Comparison of ENCODE assay signal across 8 cellular contexts in genomic region chr16:66934138-66934838, GRCh38. TPM values are rescaled to one million over a fixed set of nuclear protein-coding genes. Genes with fewer than 3 reads are reported as not detected.
DNase-seq lines count a peak whose midpoint lies in the region; ATAC-seq and TF ChIP-seq lines count a peak whose summit lies in the region.

TSS of gene CIAO2B (minus strand) at chr16:66934402. CDS start at chr16:66934364, 38 bp downstream.

- DNase-seq in AG09319 (ENCODE audit: extremely low read depth, low read depth): peak; percentile 44
- peak; percentile 21 for DNase-seq in NCI-H526 treated with DMSO at 0.1 percent for 48 hours (lab: John Stamatoyannopoulos, UW)
- peak; percentile 87 for DNase-seq in activated CD4-positive, alpha-beta T cell treated with anti-CD3 and anti-CD28 coated beads, Interleukin-2, amount 50 U/mL, for 1 hour
- peak; percentile 45 for DNase-seq in cortex of kidney (lab: John Stamatoyannopoulos, UW)
- peak; percentile 95 for DNase-seq in left lobe of liver (ENCODE audit: low spot score)
- peak; percentile 91 to 94 for DNase-seq in stimulated activated CD4-positive, alpha-beta T cell treated with anti-CD3 and anti-CD28 coated beads, Interleukin-2, amount 100 ng/mL, for 24 hours

- TF ChIP-seq CTCF in AG09319 (IDR thresholded peaks at IDR 0.05; ENCODE audit: low read depth, low read length): no peak

- ATAC-seq in GM19025 (IDR thresholded peaks at IDR 0.05; ENCODE audit: low read depth, unreplicated experiment) (peak; percentile 78), HG03342 (IDR thresholded peaks at IDR 0.05; ENCODE audit: unreplicated experiment) (peak; percentile 71), left lobe of liver (peak; percentile 68)

RNA-seq across cellular contexts. Expression of gene CIAO2B, which starts in this region (rescaled TPM):
- 42.6 TPM for total RNA-seq in left lobe of liver

Comparison
In these comparisons a context has a peak if more than half of its experiments do, and no peak if none do; other contexts are left out.
1. Peak in every context shown above with its lines: DNase-seq and ATAC-seq.
2. DNase-seq: peak in every context shown above with its lines; median percentile 95 in left lobe of liver; 92 in stimulated activated CD4-positive, alpha-beta T cell treated with anti-CD3 and anti-CD28 coated beads, Interleukin-2, amount 100 ng/mL, for 24 hours; 87 in activated CD4-positive, alpha-beta T cell treated with anti-CD3 and anti-CD28 coated beads, Interleukin-2, amount 50 U/mL, for 1 hour; 45 in cortex of kidney; 44 in AG09319; 21 in NCI-H526 treated with DMSO at 0.1 percent for 48 hours.